8 cellular contexts compared by ENCODE assay signal in the genomic region with DNA sequence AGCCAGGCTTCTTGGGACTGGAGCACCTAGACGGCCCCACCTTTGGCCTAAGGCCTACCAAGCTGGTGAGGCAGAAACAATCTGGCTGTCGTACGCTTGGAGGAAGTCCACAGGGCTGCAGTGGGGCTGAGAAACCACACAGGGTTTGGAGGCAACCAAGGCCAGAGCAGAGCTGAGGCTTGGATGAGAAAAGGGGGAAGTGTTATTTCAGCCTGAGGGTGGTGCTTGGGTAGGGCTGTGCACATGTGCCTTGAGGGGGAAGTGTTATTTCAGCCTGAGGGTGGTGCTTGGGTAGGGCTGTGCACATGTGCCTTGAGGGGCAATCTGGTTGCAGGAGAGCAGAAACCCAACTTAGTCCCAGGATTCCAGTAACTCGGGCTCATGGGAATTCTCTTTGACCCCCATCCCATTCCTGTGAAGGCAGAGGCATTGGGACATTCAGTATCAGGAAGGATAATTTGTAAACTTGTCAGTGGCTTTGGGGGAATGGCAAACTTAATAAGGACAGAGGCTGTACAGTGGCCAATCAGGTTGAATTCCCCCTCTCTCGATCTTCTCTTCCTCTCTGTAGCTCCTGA. TPM values are rescaled to one million over a fixed set of nuclear protein-coding genes. Genes with fewer than 3 reads are reported as not detected.
A peak's percentile ranks its signal among the peaks of the same experiment; 100 is the strongest.
DNase-seq lines count a peak whose midpoint lies in the region; ATAC-seq lines count a peak whose summit lies in the region.

No MANE protein-coding gene starts in this region.

- peaks cover 24% of the 10 kb centered on the region for H3K27me3 Mint-ChIP-seq in stimulated activated naive CD8-positive, alpha-beta T cell treated with anti-CD3 and anti-CD28 coated beads, Interleukin-15, amount 100 ng/mL, for 72 hours

- intact Hi-C loops in left ventricle myocardium superior (cut with micrococcal nuclease): no loop called here

- H3K4me1 Mint-ChIP-seq in stimulated activated naive CD8-positive, alpha-beta T cell treated with anti-CD3 and anti-CD28 coated beads, Interleukin-15, amount 100 ng/mL, for 72 hours: peaks cover 31% of the 10 kb centered on the region

- no peaks in the 10 kb centered on the region for H3K9me3 Mint-ChIP-seq in stimulated activated naive CD8-positive, alpha-beta T cell treated with anti-CD3 and anti-CD28 coated beads, Interleukin-15, amount 100 ng/mL, for 72 hours

- peak; percentile 52 for ATAC-seq in GM19467 (IDR thresholded peaks at IDR 0.05; ENCODE audit: unreplicated experiment)
- peak; percentile 58 for ATAC-seq in HG03460 (IDR thresholded peaks at IDR 0.05; ENCODE audit: unreplicated experiment)
- ATAC-seq in left ventricle myocardium superior: peak; percentile 67
- peak; percentile 66 for ATAC-seq in stimulated activated naive CD8-positive, alpha-beta T cell treated with anti-CD3 and anti-CD28 coated beads, Interleukin-15, amount 100 ng/mL, for 72 hours

- DNase-seq in GF-D8 (lab: John Stamatoyannopoulos, UW) (peak; percentile 86), UCSD-AML1 (lab: John Stamatoyannopoulos, UW; ENCODE audit: unreplicated experiment) (peak; percentile 78), left ventricle myocardium superior (no peak), NCI-H2107 (lab: John Stamatoyannopoulos, UW) (no peak), NCI-H526 treated with DMSO at 0.1 percent for 48 hours (lab: John Stamatoyannopoulos, UW) (no peak)
- peak in 1 of 2 donors; percentile 59 for DNase-seq in stimulated activated naive CD8-positive, alpha-beta T cell treated with anti-CD3 and anti-CD28 coated beads, Interleukin-15, amount 100 ng/mL, for 72 hours

- H3K27ac Mint-ChIP-seq in stimulated activated naive CD8-positive, alpha-beta T cell treated with anti-CD3 and anti-CD28 coated beads, Interleukin-15, amount 100 ng/mL, for 72 hours: peak overlapping the region in 1 of 2 donors; percentile 87

- peak overlapping the region; percentile 67 to 76 for H3K4me3 Mint-ChIP-seq in stimulated activated naive CD8-positive, alpha-beta T cell treated with anti-CD3 and anti-CD28 coated beads, Interleukin-15, amount 100 ng/mL, for 72 hours

RNA-seq across cellular contexts. Expression of a gene that starts 1.0 kb away (rescaled TPM):
- total RNA-seq in left ventricle myocardium superior: 0.69 TPM

RNA-seq across cellular contexts. Expression of a gene that starts 8.1 kb away (rescaled TPM):
- total RNA-seq in left ventricle myocardium superior: not detected

RNA-seq across cellular contexts. Expression of a gene that starts 51.1 kb away (rescaled TPM):
- 216 TPM for total RNA-seq in left ventricle myocardium superior

RNA-seq across cellular contexts. Expression of a gene that starts 52.2 kb away (rescaled TPM):
- 97.7 TPM for total RNA-seq in left ventricle myocardium superior

Comparison
In these comparisons a context has a peak if more than half of its experiments do, and no peak if none do; other contexts are left out.
1. DNase-seq: peak in GF-D8 (single experiment) and UCSD-AML1 (single experiment); none in left ventricle myocardium superior (single experiment), NCI-H2107 (single experiment) and NCI-H526 treated with DMSO at 0.1 percent for 48 hours (single experiment).
2. Peak in every context shown above with its lines, with median percentiles within 50 percentile points of each other: ATAC-seq.